In the genomic region with DNA sequence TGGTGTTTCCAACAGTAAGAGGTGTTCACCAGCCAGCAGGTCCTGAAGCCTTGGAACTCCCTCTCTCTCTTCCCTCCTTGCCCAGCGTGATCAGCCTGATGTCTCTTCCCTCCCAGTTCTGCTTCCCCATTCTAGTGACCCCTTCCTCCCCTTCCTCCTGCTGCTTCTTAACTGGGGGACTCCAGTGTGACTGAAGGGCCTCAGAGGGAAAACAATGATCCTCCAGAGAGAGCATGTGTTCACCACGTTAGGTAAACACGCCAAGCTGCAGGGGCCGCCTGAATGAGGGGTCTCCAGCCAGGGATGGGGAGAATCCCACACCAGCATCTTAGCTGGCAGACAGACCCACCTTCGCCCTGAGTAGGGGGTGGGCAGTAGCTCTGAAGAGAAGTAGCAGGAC, we compare ENCODE assay signal across 18 cellular contexts.
"Had no signal": no experiment of that assay in that cellular context is flagged by ENCODE, and none has a peak within 500 bp of the region (broad histone marks: within the 10 kb centered on the region; RNA-seq: fewer than 3 reads in every experiment).

No MANE protein-coding gene starts in this region.

- H3K27ac Mint-ChIP-seq: endodermal cell; immature natural killer cell; naive B cell; nephron progenitor cell; stimulated activated naive B cell treated with anti-CD40 and anti-IgM and Interleukin-4, amounts not matched to agents 10 μg/mL and 1 μg/mL and 100 μg/mL, for 72 hours; stimulated activated naive CD8-positive, alpha-beta T cell treated with anti-CD3 and anti-CD28 coated beads, Interleukin-15, amount 100 ng/mL, for 72 hours had no signal

- H3K27me3 Mint-ChIP-seq: stimulated activated naive CD8-positive, alpha-beta T cell treated with anti-CD3 and anti-CD28 coated beads, Interleukin-15, amount 100 ng/mL, for 72 hours had no signal

- ATAC-seq: foreskin keratinocyte; psoas muscle; sciatic nerve; stimulated activated naive B cell treated with anti-CD40 and anti-IgM and Interleukin-4, amounts not matched to agents 10 μg/mL and 1 μg/mL and 100 μg/mL, for 72 hours; stimulated activated naive CD8-positive, alpha-beta T cell treated with anti-CD3 and anti-CD28 coated beads, Interleukin-15, amount 100 ng/mL, for 72 hours had no signal

- H3K9me3 Mint-ChIP-seq: endodermal cell; immature natural killer cell; naive B cell; nephron progenitor cell; stimulated activated naive B cell treated with anti-CD40 and anti-IgM and Interleukin-4, amounts not matched to agents 10 μg/mL and 1 μg/mL and 100 μg/mL, for 72 hours; stimulated activated naive CD8-positive, alpha-beta T cell treated with anti-CD3 and anti-CD28 coated beads, Interleukin-15, amount 100 ng/mL, for 72 hours had no signal

- H3K4me3 Mint-ChIP-seq: endodermal cell; immature natural killer cell; naive B cell; nephron progenitor cell; stimulated activated naive B cell treated with anti-CD40 and anti-IgM and Interleukin-4, amounts not matched to agents 10 μg/mL and 1 μg/mL and 100 μg/mL, for 72 hours; stimulated activated naive CD8-positive, alpha-beta T cell treated with anti-CD3 and anti-CD28 coated beads, Interleukin-15, amount 100 ng/mL, for 72 hours had no signal

- H3K36me3 Mint-ChIP-seq: immature natural killer cell; naive B cell; stimulated activated naive B cell treated with anti-CD40 and anti-IgM and Interleukin-4, amounts not matched to agents 10 μg/mL and 1 μg/mL and 100 μg/mL, for 72 hours had no signal

- H3K27ac ChIP-seq: foreskin keratinocyte, psoas muscle, skin epidermis, uterus had no signal

- DNase-seq: dermis blood vessel endothelial cell; effector CD4-positive, alpha-beta T cell; endodermal cell; erythroblast; foreskin keratinocyte; immature natural killer cell; mesendoderm; naive B cell; nephron progenitor cell; psoas muscle; stimulated activated CD4-positive, alpha-beta T cell treated with anti-CD3 and anti-CD28 coated beads, Interleukin-2, amount 100 ng/mL, for 24 hours; stimulated activated CD4-positive, alpha-beta T cell treated with anti-CD3 and anti-CD28 coated beads, Interleukin-4, amount 100 ng/mL, for 4 hours; stimulated activated naive B cell treated with anti-CD40 and anti-IgM and Interleukin-4, amounts not matched to agents 10 μg/mL and 1 μg/mL and 100 μg/mL, for 72 hours; stimulated activated naive CD8-positive, alpha-beta T cell treated with anti-CD3 and anti-CD28 coated beads, Interleukin-15, amount 100 ng/mL, for 72 hours; trophoblast cell; uterus had no signal

- H3K4me1 Mint-ChIP-seq: immature natural killer cell; naive B cell; stimulated activated naive B cell treated with anti-CD40 and anti-IgM and Interleukin-4, amounts not matched to agents 10 μg/mL and 1 μg/mL and 100 μg/mL, for 72 hours; stimulated activated naive CD8-positive, alpha-beta T cell treated with anti-CD3 and anti-CD28 coated beads, Interleukin-15, amount 100 ng/mL, for 72 hours had no signal
